1 cellular context compared by ENCODE assay signal in genomic region chr1:156689035-156689959, GRCh38.
TF ChIP-seq lines count a peak whose summit lies in the region.

No MANE protein-coding gene starts in this region.

TF ChIP-seq in HepG2, 621 proteins besides CTCF, POLR2A, EP300 and RAD21 (continued from another document and continues in another):
- no peak for TF ChIP-seq NFIB (CRISPR knock-in tag; IDR thresholded peaks at IDR 0.05; ENCODE audit: borderline replicate concordance)
- TF ChIP-seq ZNF3 (CRISPR knock-in tag; IDR thresholded peaks at IDR 0.05) = no peak
- no peak for TF ChIP-seq TCF7L2 (IDR thresholded peaks at IDR 0.05; ENCODE audit: low read depth, low read length)
- no peak for TF ChIP-seq SOX6 (IDR thresholded peaks at IDR 0.05)
- TF ChIP-seq SOX6 (CRISPR knock-in tag; IDR thresholded peaks at IDR 0.05) = peak; percentile 21; the same call in 1 of the 2 replicates
- TF ChIP-seq SCMH1 (CRISPR knock-in tag; IDR thresholded peaks at IDR 0.05; ENCODE audit: borderline replicate concordance) = no peak
- TF ChIP-seq HOXA7 (CRISPR knock-in tag; IDR thresholded peaks at IDR 0.05) = no peak
- peak; percentile 68; the same call in 1 of the 2 replicates for TF ChIP-seq MAZ (IDR thresholded peaks at IDR 0.05; ENCODE audit: borderline replicate concordance, low read depth, low read length)
- no peak for TF ChIP-seq MAZ (CRISPR knock-in tag; IDR thresholded peaks at IDR 0.05; ENCODE audit: low read depth)
- TF ChIP-seq EHMT2 (IDR thresholded peaks at IDR 0.05; ENCODE audit: borderline replicate concordance, low read depth, low read length) = no peak
- TF ChIP-seq BHLHE40 (IDR thresholded peaks at IDR 0.05; ENCODE audit: low read length) = no peak
- TF ChIP-seq ZNF317 (CRISPR knock-in tag; IDR thresholded peaks at IDR 0.05) = no peak
- peak; percentile 64 for TF ChIP-seq ZNF687 (CRISPR knock-in tag; IDR thresholded peaks at IDR 0.05)
- TF ChIP-seq SSRP1 (CRISPR knock-in tag; IDR thresholded peaks at IDR 0.05) = no peak
- no peak for TF ChIP-seq ZNF18 (CRISPR knock-in tag; IDR thresholded peaks at IDR 0.05; ENCODE audit: insufficient replicate concordance)
- TF ChIP-seq, protein P1, sequence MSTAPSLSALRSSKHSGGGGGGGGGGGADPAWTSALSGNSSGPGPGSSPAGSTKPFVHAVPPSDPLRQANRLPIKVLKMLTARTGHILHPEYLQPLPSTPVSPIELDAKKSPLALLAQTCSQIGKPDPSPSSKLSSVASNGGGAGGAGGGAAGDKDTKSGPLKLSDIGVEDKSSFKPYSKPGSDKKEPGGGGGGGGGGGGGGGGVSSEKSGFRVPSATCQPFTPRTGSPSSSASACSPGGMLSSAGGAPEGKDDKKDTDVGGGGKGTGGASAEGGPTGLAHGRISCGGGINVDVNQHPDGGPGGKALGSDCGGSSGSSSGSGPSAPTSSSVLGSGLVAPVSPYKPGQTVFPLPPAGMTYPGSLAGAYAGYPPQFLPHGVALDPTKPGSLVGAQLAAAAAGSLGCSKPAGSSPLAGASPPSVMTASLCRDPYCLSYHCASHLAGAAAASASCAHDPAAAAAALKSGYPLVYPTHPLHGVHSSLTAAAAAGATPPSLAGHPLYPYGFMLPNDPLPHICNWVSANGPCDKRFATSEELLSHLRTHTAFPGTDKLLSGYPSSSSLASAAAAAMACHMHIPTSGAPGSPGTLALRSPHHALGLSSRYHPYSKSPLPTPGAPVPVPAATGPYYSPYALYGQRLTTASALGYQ (CRISPR knock-in tag; IDR thresholded peaks at IDR 0.05) = no peak
- TF ChIP-seq PRMT3 (CRISPR knock-in tag; IDR thresholded peaks at IDR 0.05; ENCODE audit: borderline replicate concordance, low read depth) = no peak
- TF ChIP-seq ZNF292 (CRISPR knock-in tag; IDR thresholded peaks at IDR 0.05; ENCODE audit: borderline replicate concordance, low read depth) = no peak
- no peak for TF ChIP-seq CREM (IDR thresholded peaks at IDR 0.05)
- TF ChIP-seq CREM (CRISPR knock-in tag; IDR thresholded peaks at IDR 0.05) = no peak
- no peak for TF ChIP-seq NFYB (CRISPR knock-in tag; IDR thresholded peaks at IDR 0.05)
- no peak for TF ChIP-seq KAT7 (CRISPR knock-in tag; IDR thresholded peaks at IDR 0.05; ENCODE audit: borderline replicate concordance)
- TF ChIP-seq MXD1 (CRISPR knock-in tag; IDR thresholded peaks at IDR 0.05) = no peak
- TF ChIP-seq ZXDC (CRISPR knock-in tag; IDR thresholded peaks at IDR 0.05) = no peak
- no peak for TF ChIP-seq MYPOP (CRISPR knock-in tag; IDR thresholded peaks at IDR 0.05)
- TF ChIP-seq ZNF607 (CRISPR knock-in tag; IDR thresholded peaks at IDR 0.05; ENCODE audit: borderline replicate concordance) = 0 out of 2 replicates have a peak, but pooled peaks have one; percentile 29
- peak; percentile 59 for TF ChIP-seq BORCS8-MEF2B (CRISPR knock-in tag; IDR thresholded peaks at IDR 0.05)
- TF ChIP-seq MLX (CRISPR knock-in tag; IDR thresholded peaks at IDR 0.05) = no peak
- TF ChIP-seq ZNF160 (CRISPR knock-in tag; IDR thresholded peaks at IDR 0.05) = no peak
- no peak for TF ChIP-seq ZNF720 (CRISPR knock-in tag; IDR thresholded peaks at IDR 0.05)
- no peak for TF ChIP-seq ZNF281 (CRISPR knock-in tag; IDR thresholded peaks at IDR 0.05; ENCODE audit: borderline replicate concordance)
- TF ChIP-seq ATF1 (CRISPR knock-in tag; IDR thresholded peaks at IDR 0.05) = no peak
- TF ChIP-seq NFE2L2 (IDR thresholded peaks at IDR 0.05; ENCODE audit: low read length) = no peak
- TF ChIP-seq, protein P2, sequence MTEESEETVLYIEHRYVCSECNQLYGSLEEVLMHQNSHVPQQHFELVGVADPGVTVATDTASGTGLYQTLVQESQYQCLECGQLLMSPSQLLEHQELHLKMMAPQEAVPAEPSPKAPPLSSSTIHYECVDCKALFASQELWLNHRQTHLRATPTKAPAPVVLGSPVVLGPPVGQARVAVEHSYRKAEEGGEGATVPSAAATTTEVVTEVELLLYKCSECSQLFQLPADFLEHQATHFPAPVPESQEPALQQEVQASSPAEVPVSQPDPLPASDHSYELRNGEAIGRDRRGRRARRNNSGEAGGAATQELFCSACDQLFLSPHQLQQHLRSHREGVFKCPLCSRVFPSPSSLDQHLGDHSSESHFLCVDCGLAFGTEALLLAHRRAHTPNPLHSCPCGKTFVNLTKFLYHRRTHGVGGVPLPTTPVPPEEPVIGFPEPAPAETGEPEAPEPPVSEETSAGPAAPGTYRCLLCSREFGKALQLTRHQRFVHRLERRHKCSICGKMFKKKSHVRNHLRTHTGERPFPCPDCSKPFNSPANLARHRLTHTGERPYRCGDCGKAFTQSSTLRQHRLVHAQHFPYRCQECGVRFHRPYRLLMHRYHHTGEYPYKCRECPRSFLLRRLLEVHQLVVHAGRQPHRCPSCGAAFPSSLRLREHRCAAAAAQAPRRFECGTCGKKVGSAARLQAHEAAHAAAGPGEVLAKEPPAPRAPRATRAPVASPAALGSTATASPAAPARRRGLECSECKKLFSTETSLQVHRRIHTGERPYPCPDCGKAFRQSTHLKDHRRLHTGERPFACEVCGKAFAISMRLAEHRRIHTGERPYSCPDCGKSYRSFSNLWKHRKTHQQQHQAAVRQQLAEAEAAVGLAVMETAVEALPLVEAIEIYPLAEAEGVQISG (CRISPR knock-in tag; IDR thresholded peaks at IDR 0.05) = no peak
- no peak for TF ChIP-seq CBX2 (IDR thresholded peaks at IDR 0.05; ENCODE audit: low read depth, low read length)
- TF ChIP-seq CBX2 (CRISPR knock-in tag; IDR thresholded peaks at IDR 0.05; ENCODE audit: low read depth) = no peak
- no peak for TF ChIP-seq ZNF674 (CRISPR knock-in tag; IDR thresholded peaks at IDR 0.05; ENCODE audit: low read depth)
- no peak for TF ChIP-seq ETV6 (CRISPR knock-in tag; conservative IDR thresholded peaks at IDR 0.05)
- TF ChIP-seq PAF1 (CRISPR knock-in tag; IDR thresholded peaks at IDR 0.05) = no peak
- no peak for TF ChIP-seq NR2F1 (CRISPR knock-in tag; IDR thresholded peaks at IDR 0.05)
- TF ChIP-seq, protein P3, sequence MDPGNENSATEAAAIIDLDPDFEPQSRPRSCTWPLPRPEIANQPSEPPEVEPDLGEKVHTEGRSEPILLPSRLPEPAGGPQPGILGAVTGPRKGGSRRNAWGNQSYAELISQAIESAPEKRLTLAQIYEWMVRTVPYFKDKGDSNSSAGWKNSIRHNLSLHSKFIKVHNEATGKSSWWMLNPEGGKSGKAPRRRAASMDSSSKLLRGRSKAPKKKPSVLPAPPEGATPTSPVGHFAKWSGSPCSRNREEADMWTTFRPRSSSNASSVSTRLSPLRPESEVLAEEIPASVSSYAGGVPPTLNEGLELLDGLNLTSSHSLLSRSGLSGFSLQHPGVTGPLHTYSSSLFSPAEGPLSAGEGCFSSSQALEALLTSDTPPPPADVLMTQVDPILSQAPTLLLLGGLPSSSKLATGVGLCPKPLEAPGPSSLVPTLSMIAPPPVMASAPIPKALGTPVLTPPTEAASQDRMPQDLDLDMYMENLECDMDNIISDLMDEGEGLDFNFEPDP (CRISPR knock-in tag; conservative IDR thresholded peaks at IDR 0.05) = no peak
- no peak for TF ChIP-seq ZNF326 (CRISPR knock-in tag; IDR thresholded peaks at IDR 0.05; ENCODE audit: borderline replicate concordance)
